Comparison of ENCODE assay signal across 1 cellular context in the genomic region with DNA sequence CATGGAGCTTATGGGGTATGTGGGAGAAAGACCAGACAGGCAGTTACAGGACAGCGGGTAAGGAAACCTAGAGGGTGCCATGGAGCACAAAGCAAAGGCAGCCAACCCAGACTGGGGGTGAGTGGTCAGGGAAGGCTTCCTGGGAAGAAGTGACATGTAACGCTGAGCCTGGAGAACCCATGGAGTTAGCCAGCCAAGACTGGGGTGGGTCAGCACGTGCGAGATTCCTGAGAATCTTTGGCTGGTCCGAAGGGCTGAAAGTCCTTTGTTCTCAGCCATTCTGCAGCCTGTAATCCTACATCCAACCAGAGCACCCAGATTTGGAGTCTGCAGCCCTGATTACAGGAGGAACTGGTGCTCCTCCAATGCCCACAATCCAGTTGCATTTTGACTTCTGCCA.
TF ChIP-seq lines count a peak whose summit lies in the region.

No MANE protein-coding gene starts in this region.

TF ChIP-seq in H1, 55 proteins besides CTCF, POLR2A, EP300 and RAD21:
- TF ChIP-seq JUN (IDR thresholded peaks at IDR 0.05; ENCODE audit: low read depth, low read length) (no peak), SUZ12 (IDR thresholded peaks at IDR 0.05; ENCODE audit: low read length) (no peak), SRF (IDR thresholded peaks at IDR 0.05; ENCODE audit: low read depth, low read length) (no peak), CHD1 (IDR thresholded peaks at IDR 0.05; ENCODE audit: low read depth, low read length) (no peak), ASH2L (IDR thresholded peaks at IDR 0.05; ENCODE audit: low read length) (no peak), RFX5 (IDR thresholded peaks at IDR 0.05; ENCODE audit: borderline replicate concordance, low read depth, low read length) (no peak), POU5F1 (IDR thresholded peaks at IDR 0.05; ENCODE audit: low read depth, low read length) (no peak), BCL11A (IDR thresholded peaks at IDR 0.05; ENCODE audit: low read depth in 2 of 2, low read length in 2 of 2) (no peak), TAF1 (IDR thresholded peaks at IDR 0.05; ENCODE audit: low read depth, low read length) (no peak), BACH1 (IDR thresholded peaks at IDR 0.05; ENCODE audit: low read length) (no peak), SIX5 (IDR thresholded peaks at IDR 0.05; ENCODE audit: low read depth, low read length) (no peak), RNF2 (IDR thresholded peaks at IDR 0.05; ENCODE audit: borderline replicate concordance, low read depth, low read length, missing control alignments, poor library complexity, severe bottlenecking) (no peak), CBX5 (IDR thresholded peaks at IDR 0.05; ENCODE audit: low read depth, low read length) (no peak), JUND (IDR thresholded peaks at IDR 0.05; ENCODE audit: low read length) (no peak), CEBPB (IDR thresholded peaks at IDR 0.05; ENCODE audit: low read depth, low read length) (no peak), TBP (IDR thresholded peaks at IDR 0.05; ENCODE audit: low read depth, low read length) (no peak), FOSL1 (IDR thresholded peaks at IDR 0.05; ENCODE audit: insufficient read depth, low read depth, low read length) (no peak), TAF7 (optimal IDR thresholded peaks at IDR 0.05; ENCODE audit: borderline replicate concordance, low read depth, low read length) (no peak), CTBP2 (IDR thresholded peaks at IDR 0.05; ENCODE audit: borderline replicate concordance, insufficient read depth, insufficient read length, low read length) (no peak)
TF ChIP-seq in H1: peak in this region for 0.
